In the genomic region with DNA sequence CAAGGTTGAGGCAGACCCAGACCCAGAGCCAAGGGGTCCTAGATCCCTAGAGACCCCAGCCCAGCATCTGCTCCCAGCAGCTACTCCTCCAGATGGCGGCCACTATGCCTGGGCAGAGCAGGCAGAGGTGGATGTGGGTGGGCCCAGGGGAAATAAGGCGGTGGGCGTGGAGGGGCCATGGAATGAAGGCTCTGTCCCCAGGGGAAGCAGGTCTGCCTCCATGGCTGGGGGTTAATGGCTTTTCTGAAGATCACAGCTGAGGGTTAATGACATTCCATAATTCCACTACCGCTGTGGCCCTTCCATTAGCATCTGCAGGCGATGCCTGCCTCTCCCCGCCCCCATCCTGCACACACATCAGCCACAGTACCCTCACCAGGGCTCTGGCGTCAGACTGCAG, we compare ENCODE assay signal across 4 cellular contexts.
TF ChIP-seq lines count a peak whose summit lies in the region.

No MANE protein-coding gene starts in this region.

TF ChIP-seq in SK-N-SH treated with all-trans-retinoic acid at 6 μM for 48 hours, 23 proteins besides CTCF, POLR2A, EP300 and RAD21:
- TF ChIP-seq ZFP3 (CRISPR knock-in tag; IDR thresholded peaks at IDR 0.05) (0 out of 2 replicates have a peak, but pooled peaks have one; percentile 23), ARNTL (CRISPR knock-in tag; IDR thresholded peaks at IDR 0.05; ENCODE audit: borderline replicate concordance, low read depth) (no peak), OSR1 (CRISPR knock-in tag; IDR thresholded peaks at IDR 0.05) (no peak), TSHZ2 (CRISPR knock-in tag; IDR thresholded peaks at IDR 0.05) (no peak), ESRRG (CRISPR knock-in tag; IDR thresholded peaks at IDR 0.05) (no peak), TOX (CRISPR knock-in tag; IDR thresholded peaks at IDR 0.05; ENCODE audit: borderline replicate concordance) (no peak), ZNF70 (CRISPR knock-in tag; IDR thresholded peaks at IDR 0.05) (no peak), RARB (CRISPR knock-in tag; IDR thresholded peaks at IDR 0.05) (no peak)

TF ChIP-seq in SK-N-SH, 30 proteins besides CTCF, POLR2A, EP300 and RAD21:
- TF ChIP-seq CHD2 (IDR thresholded peaks at IDR 0.05; ENCODE audit: low read length, partially characterized antibody) (no peak), ELF1 (IDR thresholded peaks at IDR 0.05) (no peak), MEF2A (IDR thresholded peaks at IDR 0.05; ENCODE audit: borderline replicate concordance, low read depth) (no peak), RXRA (IDR thresholded peaks at IDR 0.05; ENCODE audit: borderline replicate concordance, low read depth) (no peak), TCF12 (IDR thresholded peaks at IDR 0.05) (no peak), MXI1 (IDR thresholded peaks at IDR 0.05; ENCODE audit: low read depth, low read length) (no peak), FOXM1 (IDR thresholded peaks at IDR 0.05; ENCODE audit: low read depth) (no peak), NFIC (IDR thresholded peaks at IDR 0.05; ENCODE audit: borderline replicate concordance) (no peak), PBX3 (IDR thresholded peaks at IDR 0.05) (no peak), SMC3 (IDR thresholded peaks at IDR 0.05; ENCODE audit: low read depth, low read length) (no peak), JUND (IDR thresholded peaks at IDR 0.05) (no peak), EZH2phosphoT487 (IDR thresholded peaks at IDR 0.05; ENCODE audit: borderline replicate concordance, low read depth) (no peak), YY1 (IDR thresholded peaks at IDR 0.05; ENCODE audit: low read depth) (no peak)
TF ChIP-seq in SK-N-SH: peak in this region for 0.

TF ChIP-seq in HEK293, 187 proteins besides CTCF, POLR2A, EP300 and RAD21:
- TF ChIP-seq ZSCAN16 (tag by site-specific recombination; IDR thresholded peaks at IDR 0.05), result no peak
- no peak for TF ChIP-seq PRDM2 (tag by site-specific recombination; IDR thresholded peaks at IDR 0.05; ENCODE audit: borderline replicate concordance)
- no peak for TF ChIP-seq SETDB1 (IDR thresholded peaks at IDR 0.05; ENCODE audit: insufficient read length, low read length)
- TF ChIP-seq KLF8 (tag by site-specific recombination; IDR thresholded peaks at IDR 0.05), result no peak
- TF ChIP-seq ZNF140 (tag by site-specific recombination; IDR thresholded peaks at IDR 0.05), result no peak
- no peak for TF ChIP-seq ZNF629 (tag by site-specific recombination; IDR thresholded peaks at IDR 0.05)
- TF ChIP-seq EGR2 (tag by site-specific recombination; IDR thresholded peaks at IDR 0.05; ENCODE audit: low read depth), result peak; percentile 91
- TF ChIP-seq ZFHX2 (tag by site-specific recombination; conservative IDR thresholded peaks at IDR 0.05), result peak; percentile 93

TF ChIP-seq in H1, 55 proteins besides CTCF, POLR2A, EP300 and RAD21:
- TF ChIP-seq KDM5A (IDR thresholded peaks at IDR 0.05; ENCODE audit: low read length) (no peak), CREB1 (IDR thresholded peaks at IDR 0.05) (no peak), TEAD4 (IDR thresholded peaks at IDR 0.05; ENCODE audit: low read depth, low read length) (no peak), RBBP5 (IDR thresholded peaks at IDR 0.05; ENCODE audit: borderline replicate concordance, low read depth, low read length) (no peak), KDM1A (IDR thresholded peaks at IDR 0.05; ENCODE audit: borderline replicate concordance, low read length) (no peak)
